Comparison of ENCODE assay signal across 1 cellular context in genomic region chr1:33849206-33849605, GRCh38.
TF ChIP-seq lines count a peak whose summit lies in the region.

No MANE protein-coding gene starts in this region.

TF ChIP-seq in WTC11, 78 proteins besides CTCF, POLR2A, EP300 and RAD21 (continued from another document):
- TF ChIP-seq CDX4 (CRISPR knock-in tag; IDR thresholded peaks at IDR 0.05; ENCODE audit: borderline replicate concordance): no peak
- TF ChIP-seq MXD4 (CRISPR knock-in tag; IDR thresholded peaks at IDR 0.05; ENCODE audit: borderline replicate concordance): no peak
- TF ChIP-seq JUN (CRISPR knock-in tag; IDR thresholded peaks at IDR 0.05): no peak
- TF ChIP-seq SMAD4 (CRISPR knock-in tag; IDR thresholded peaks at IDR 0.05): no peak
- TF ChIP-seq ATF6 (CRISPR knock-in tag; IDR thresholded peaks at IDR 0.05): no peak
